Comparison of ENCODE assay signal across 25 cellular contexts in the genomic region with DNA sequence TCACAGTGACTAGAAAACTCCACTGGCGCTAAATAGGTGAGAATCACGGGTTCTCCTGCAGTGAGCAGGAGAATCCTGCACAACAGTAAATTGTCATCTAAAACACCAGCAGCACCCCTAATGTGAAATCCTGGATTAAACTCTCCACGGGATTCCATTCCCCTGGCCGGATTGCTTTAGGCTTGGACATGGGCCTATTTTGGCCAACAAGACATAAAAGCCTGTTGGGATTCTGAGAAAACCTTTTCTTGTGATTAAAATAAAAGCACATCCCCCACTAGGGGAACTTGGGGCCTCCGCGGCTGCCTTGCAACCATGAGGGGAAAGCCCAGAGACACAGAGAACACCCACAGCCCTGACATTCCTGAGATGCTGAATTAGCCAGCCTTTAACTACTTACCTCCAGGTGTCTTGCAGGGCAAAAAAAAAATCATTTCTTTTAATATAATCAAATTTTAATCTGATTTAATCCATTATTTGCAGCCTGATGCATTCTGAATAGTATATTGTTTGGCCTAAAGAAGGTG. TPM values are rescaled to one million over a fixed set of nuclear protein-coding genes. Genes with fewer than 3 reads are reported as not detected.
DNase-seq lines count a peak whose midpoint lies in the region; ATAC-seq and TF ChIP-seq lines count a peak whose summit lies in the region.
"Had no signal": no experiment of that assay in that cellular context is flagged by ENCODE, and none has a peak within 500 bp of the region (broad histone marks: within the 10 kb centered on the region; RNA-seq: fewer than 3 reads in every experiment).

No MANE protein-coding gene starts in this region.

- H3K9me3 Mint-ChIP-seq in GM23338 (peaks cover 6% of the 10 kb centered on the region; the same call in 1 of the 3 replicates), neural progenitor cell (peaks cover 2% of the 10 kb centered on the region)
- H3K9me3 Mint-ChIP-seq: CD8-positive, alpha-beta T cell; IgD-negative memory B cell had no signal

- H2AFZ ChIP-seq in GM23338 (peak overlapping the region; percentile 34; the same call in 1 of the 2 replicates), Karpas-422 (ENCODE audit: low read length) (no peak overlapping the region), neural progenitor cell (replicated peaks) (no peak overlapping the region)

- H3K9me3 ChIP-seq in Karpas-422 (ENCODE audit: low read length) (no peaks in the 10 kb centered on the region), neural progenitor cell (ENCODE audit: low read depth) (no peaks in the 10 kb centered on the region)
- H3K9me3 ChIP-seq: Peyer's patch, SJSA1 had no signal

- H3K9me2 ChIP-seq in GM23338 (ENCODE audit: insufficient read depth) = no peaks in the 10 kb centered on the region; the same call in 1 of the 2 replicates
- no peaks in the 10 kb centered on the region for H3K9me2 ChIP-seq in Karpas-422 (replicated peaks; ENCODE audit: insufficient read depth, low read length)

- H3K4me3 Mint-ChIP-seq in GM23338 (no peak overlapping the region), neural progenitor cell (no peak overlapping the region)
- H3K4me3 Mint-ChIP-seq: CD8-positive, alpha-beta T cell; IgD-negative memory B cell had no signal

- H3K4me3 ChIP-seq in GM23338 (no peak overlapping the region), Karpas-422 (ENCODE audit: low read length) (no peak overlapping the region), choroid plexus epithelial cell (ENCODE audit: low read depth, low read length) (no peak overlapping the region), neural progenitor cell (no peak overlapping the region)
- H3K4me3 ChIP-seq: BLaER1 treated with 17β-estradiol and CSF1 and Interleukin-3, amounts not matched to agents 10 nM and 100 nM; HAP-1; Peyer's patch; SJSA1 had no signal

- H3K27me3 ChIP-seq in GM23338 (ENCODE audit: insufficient read depth) (no peaks in the 10 kb centered on the region), Karpas-422 (ENCODE audit: low read length) (0 out of 2 replicates have a peak, but pooled peaks cover 2% of the 10 kb centered on the region), neural progenitor cell (no peaks in the 10 kb centered on the region)
- H3K27me3 ChIP-seq: BLaER1 treated with 17β-estradiol and CSF1 and Interleukin-3, amounts not matched to agents 10 nM and 100 nM; Peyer's patch; SJSA1 had no signal

- H3K36me3 Mint-ChIP-seq in GM23338 (ENCODE audit: low read depth) = no peaks in the 10 kb centered on the region
- H3K36me3 Mint-ChIP-seq in neural progenitor cell = no peaks in the 10 kb centered on the region
- H3K36me3 Mint-ChIP-seq: CD8-positive, alpha-beta T cell; IgD-negative memory B cell had no signal

- H3K79me2 ChIP-seq in GM23338 (replicated peaks; ENCODE audit: insufficient read depth) (no peaks in the 10 kb centered on the region), Karpas-422 (ENCODE audit: low read length) (no peaks in the 10 kb centered on the region), neural progenitor cell (ENCODE audit: low read depth) (no peaks in the 10 kb centered on the region)

- H3K4me2 ChIP-seq in GM23338 (peak overlapping the region; percentile 59; the same call in 1 of the 2 replicates), Karpas-422 (ENCODE audit: low read depth, low read length, poor library complexity, severe bottlenecking) (no peak overlapping the region), neural progenitor cell (peak overlapping the region; percentile 52)
- H3K4me2 ChIP-seq: BLaER1 treated with 17β-estradiol and CSF1 and Interleukin-3, amounts not matched to agents 10 nM and 100 nM had no signal

- H3K27ac ChIP-seq in GM23338 (ENCODE audit: low read depth) (no peak overlapping the region), Karpas-422 (ENCODE audit: low read length) (no peak overlapping the region), neural progenitor cell (peak overlapping the region; percentile 5)
- H3K27ac ChIP-seq: BLaER1 treated with 17β-estradiol and CSF1 and Interleukin-3, amounts not matched to agents 10 nM and 100 nM; Peyer's patch; SJSA1 had no signal

- ATAC-seq in GM23338 (peak; percentile 95), HG02798 (IDR thresholded peaks at IDR 0.05; ENCODE audit: poor library complexity, unreplicated experiment) (no peak)
- ATAC-seq: CD8-positive, alpha-beta T cell had no signal

- H3K4me1 ChIP-seq in GM23338 (ENCODE audit: insufficient read depth) = peaks cover 24% of the 10 kb centered on the region
- H3K4me1 ChIP-seq in Karpas-422 (ENCODE audit: low read length) = no peaks in the 10 kb centered on the region
- peaks cover 19% of the 10 kb centered on the region for H3K4me1 ChIP-seq in neural progenitor cell
- H3K4me1 ChIP-seq: HAP-1, Peyer's patch had no signal

- H3K27me3 Mint-ChIP-seq in GM23338 (ENCODE audit: insufficient read depth, low read depth, poor library complexity) (peaks cover 4% of the 10 kb centered on the region), neural progenitor cell (ENCODE audit: insufficient read depth, low read depth) (peaks cover 3% of the 10 kb centered on the region)

- H4K20me1 ChIP-seq in GM23338 (replicated peaks; ENCODE audit: insufficient read depth) (no peaks in the 10 kb centered on the region), Karpas-422 (ENCODE audit: insufficient read depth, low read depth, low read length) (no peaks in the 10 kb centered on the region), neural progenitor cell (ENCODE audit: low read depth) (no peaks in the 10 kb centered on the region)
- H4K20me1 ChIP-seq: BLaER1 treated with 17β-estradiol and CSF1 and Interleukin-3, amounts not matched to agents 10 nM and 100 nM had no signal

- H3F3A ChIP-seq in GM23338 (replicated peaks; ENCODE audit: low read depth) = no peaks in the 10 kb centered on the region
- H3F3A ChIP-seq in neural progenitor cell (ENCODE audit: low read depth) = peaks cover 23% of the 10 kb centered on the region

- peak; percentile 70 for DNase-seq in GM23338 (ENCODE audit: low spot score)
- DNase-seq in Karpas-422 = peak; percentile 2
- peak; percentile 27 for DNase-seq in choroid plexus epithelial cell (ENCODE audit: low read depth)
- DNase-seq in neural progenitor cell (ENCODE audit: low spot score) = peak; percentile 56
- no peak for DNase-seq in NCI-H524 treated with DMSO at 0.1 percent for 48 hours (lab: John Stamatoyannopoulos, UW)
- no peak for DNase-seq in putamen (ENCODE audit: low spot score)
- DNase-seq in KBM-7 = no peak
- DNase-seq: CD8-positive, alpha-beta T cell; DMS79; MM.1S; NCI-H1092; NCI-H1436 treated with DMSO at 0.1 percent for 48 hours; NCI-H2029 treated with DMSO at 0.1 percent for 48 hours; NCI-H748 treated with DMSO at 0.1 percent for 48 hours; NK-92 treated with Interleukin-12 subunit alpha and Interleukin-12 subunit beta, amount 100 ng/mL, for 24 hours; Peyer's patch; SW 1271 had no signal

- in situ Hi-C loops in KBM-7 (cut with MboI; ENCODE audit: low pct_unique_long_range_greater_than_20kb, low sequenced_read_pairs) = no loop called here

- H3K36me3 ChIP-seq in GM23338 (ENCODE audit: insufficient read depth) (no peaks in the 10 kb centered on the region), Karpas-422 (ENCODE audit: insufficient read depth, low read length) (no peaks in the 10 kb centered on the region), neural progenitor cell (no peaks in the 10 kb centered on the region)
- H3K36me3 ChIP-seq: BLaER1 treated with 17β-estradiol and CSF1 and Interleukin-3, amounts not matched to agents 10 nM and 100 nM; HAP-1; Peyer's patch; SJSA1 had no signal

- TF ChIP-seq CTCF in GM23338 (conservative IDR thresholded peaks at IDR 0.05; ENCODE audit: low read depth in 2 of 2) (no peak), choroid plexus epithelial cell (conservative IDR thresholded peaks at IDR 0.05; ENCODE audit: low read depth, low read length) (no peak), neural progenitor cell (IDR thresholded peaks at IDR 0.05) (peak; percentile 20)

- H3K27ac Mint-ChIP-seq in GM23338 = no peak overlapping the region
- no peak overlapping the region for H3K27ac Mint-ChIP-seq in neural progenitor cell
- H3K27ac Mint-ChIP-seq: CD8-positive, alpha-beta T cell; IgD-negative memory B cell had no signal

- H3K9ac ChIP-seq in Karpas-422 (ENCODE audit: low read length) (no peak overlapping the region), neural progenitor cell (no peak overlapping the region)
- H3K9ac ChIP-seq: BLaER1 treated with 17β-estradiol and CSF1 and Interleukin-3, amounts not matched to agents 10 nM and 100 nM had no signal

- H3K4me1 Mint-ChIP-seq in GM23338 = peaks cover 24% of the 10 kb centered on the region
- peaks cover 27% of the 10 kb centered on the region for H3K4me1 Mint-ChIP-seq in neural progenitor cell
- H3K4me1 Mint-ChIP-seq: IgD-negative memory B cell had no signal

RNA-seq across cellular contexts. Expression of a gene that starts 21.0 kb away (rescaled TPM):
- total RNA-seq in GM23338 (2014; rRNA removed; shearing (Covaris generic)) = 3.6 and 6.0 TPM in 2 replicates
- polyA plus RNA-seq in GM23338 (2016; fragmentation: Nextera tagmentation; extraction: Ambion mirVana) = 1.1 and 2.1 TPM in 2 replicates
- total RNA-seq in Karpas-422 (2014; rRNA removed; shearing (Covaris generic); ENCODE audit: low replicate concordance) = not detected in 2 replicates
- 7.4 and 27.7 TPM in 2 replicates for total RNA-seq in neural progenitor cell (ENCODE audit: low replicate concordance)
- total RNA-seq: CD8-positive, alpha-beta T cell; G401; NCI-H460; T-helper 2 cell treated with Interferon-gamma antibody and Interleukin-4, amounts not matched to agents 100 ng/mL and 5 ng/mL, for 36 hours had no signal
- polyA plus RNA-seq: IgD-negative memory B cell had no signal

Comparison
In these comparisons a context has a peak if more than half of its experiments do, and no peak if none do; other contexts are left out.
1. DNase-seq: peak in GM23338 (single experiment), Karpas-422 (single experiment), choroid plexus epithelial cell (single experiment) and neural progenitor cell (single experiment); none in NCI-H524 treated with DMSO at 0.1 percent for 48 hours (single experiment), putamen (single experiment) and KBM-7 (single experiment).